Comparison of ENCODE assay signal across 8 cellular contexts in the genomic region with DNA sequence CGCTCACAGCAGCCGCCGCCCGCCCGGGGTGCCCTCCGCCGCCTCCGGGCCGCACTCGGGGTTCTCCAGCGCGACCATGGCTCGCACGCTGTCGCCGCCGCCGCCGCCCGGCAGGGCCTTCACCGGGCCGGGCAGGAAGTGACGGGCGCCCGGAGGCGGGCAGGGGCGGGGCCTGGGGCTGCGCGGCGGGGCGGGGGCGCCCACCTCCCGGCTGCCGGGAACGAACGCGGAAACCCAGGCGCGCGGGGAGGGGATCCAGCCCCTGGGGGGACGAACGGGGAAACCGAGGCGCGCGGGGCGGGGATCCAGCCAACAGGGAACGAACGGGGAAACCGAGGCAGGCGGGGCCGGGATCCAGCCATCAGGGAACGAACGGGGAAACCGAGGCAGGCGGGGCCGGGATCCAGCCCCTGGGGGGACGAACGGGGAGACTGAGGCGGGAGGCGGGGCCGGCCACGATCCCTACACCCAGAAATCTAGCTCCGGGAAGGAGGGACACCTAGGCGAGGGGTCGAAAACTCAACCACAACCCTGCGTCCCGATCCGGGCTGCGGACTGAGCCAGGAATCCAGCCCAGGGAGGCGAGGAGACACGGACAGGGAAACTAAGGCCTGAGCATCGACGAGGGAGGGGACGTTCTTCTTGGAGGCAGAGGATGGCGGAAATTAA. TPM values are rescaled to one million over a fixed set of nuclear protein-coding genes. Genes with fewer than 3 reads are reported as not detected.
DNase-seq lines count a peak whose midpoint lies in the region; ATAC-seq and TF ChIP-seq lines count a peak whose summit lies in the region.

TSS of gene R3HDM4 (minus strand) at position 140 of the 669 bp plus-strand sequence. CDS start at position 78, 62 bp downstream.

- no peaks in the 10 kb centered on the region for H3K36me3 ChIP-seq in iPS-20b (ENCODE audit: insufficient read depth, low read depth, low read length)
- H3K36me3 ChIP-seq in skeletal muscle tissue (ENCODE audit: control insufficient read depth in 3 of 3, insufficient read depth in 3 of 3, low read length in 3 of 3), result no peaks in the 10 kb centered on the region

- peak within 1 kb of the TSS; percentile 51; the same call in 1 of the 2 replicates for H3K9ac ChIP-seq in iPS-20b (ENCODE audit: low read depth, low read length)
- peak within 1 kb of the TSS; percentile 85 to 93 (median 90) for H3K9ac ChIP-seq in skeletal muscle tissue (ENCODE audit: low read depth in 1 of 3, low read length in 3 of 3)

- TF ChIP-seq CTCF in WI38 (IDR thresholded peaks at IDR 0.05; ENCODE audit: low read depth, low read length), result no peak

- TF ChIP-seq POLR2A in GM18526 (IDR thresholded peaks at IDR 0.05; ENCODE audit: extremely low read depth, insufficient read length), result peak; percentile 66

- H3K27ac ChIP-seq in iPS-20b (ENCODE audit: low read length), result no peak within 1 kb of the TSS
- peak within 1 kb of the TSS; percentile 75 for H3K27ac ChIP-seq in skeletal muscle tissue (ENCODE audit: low read depth, low read length)

- in situ Hi-C loops in T47D (cut with HindIII; ENCODE audit: low pct_unique_long_range_greater_than_20kb, low sequenced_read_pairs), result no loop called here

- no peaks in the 10 kb centered on the region for H3K9me3 ChIP-seq in iPS-20b (ENCODE audit: insufficient read depth, low read depth, low read length)
- H3K9me3 ChIP-seq in skeletal muscle tissue (ENCODE audit: control insufficient read depth in 3 of 3, low read length in 3 of 3), result no peaks in the 10 kb centered on the region

- H3K4me1 ChIP-seq in iPS-20b (ENCODE audit: insufficient read depth, low read length) (no peaks in the 10 kb centered on the region), skeletal muscle tissue (ENCODE audit: control insufficient read depth in 3 of 3, insufficient read depth in 3 of 3, low read length in 3 of 3) (peaks cover 9 to 10% (median 10%) of the 10 kb centered on the region in 3 donors)

- H3K27me3 ChIP-seq in iPS-20b (ENCODE audit: insufficient read depth, low read length) (peaks cover 37% of the 10 kb centered on the region), skeletal muscle tissue (ENCODE audit: control insufficient read depth in 3 of 3, insufficient read depth in 3 of 3, low read length in 3 of 3) (peaks cover 11 to 16% (median 16%) of the 10 kb centered on the region in 3 donors)

- H3K4me3 ChIP-seq in WI38 (ENCODE audit: low read depth, low read length) (peak within 1 kb of the TSS; percentile 77), iPS-20b (ENCODE audit: low read length) (peak within 1 kb of the TSS; percentile 78), skeletal muscle tissue (ENCODE audit: low read length in 3 of 3) (peak within 1 kb of the TSS; percentile 86)

- no peak for DNase-seq in A172 (ENCODE audit: low spot score)
- DNase-seq in Kasumi-1 (lab: John Stamatoyannopoulos, UW), result peak; percentile 28 to 44
- peak; percentile 66 to 83 for DNase-seq in T47D (ENCODE audit: low read depth in 1 of 2, low spot score in 1 of 2)

- no peak for ATAC-seq in HG03378 (IDR thresholded peaks at IDR 0.05; ENCODE audit: unreplicated experiment)

RNA-seq across cellular contexts. Expression of gene R3HDM4, which starts in this region (rescaled TPM):
- total RNA-seq in A172 (2014; rRNA removed; shearing (Covaris generic)), result 23.0 and 29.7 TPM in 2 replicates
- total RNA-seq in skeletal muscle tissue, result 30.8 TPM
